Comparison of ENCODE assay signal across 8 cellular contexts in genomic region chr5:39072915-39073758, GRCh38. TPM values are rescaled to one million over a fixed set of nuclear protein-coding genes. Genes with fewer than 3 reads are reported as not detected.
A peak's percentile ranks its signal among the peaks of the same experiment; 100 is the strongest.
DNase-seq lines count a peak whose midpoint lies in the region; ATAC-seq and TF ChIP-seq lines count a peak whose summit lies in the region.

No MANE protein-coding gene starts in this region.

- H3K4me2 ChIP-seq in mesenchymal stem cell (ENCODE audit: low read length, poor library complexity, severe bottlenecking) = peak overlapping the region; percentile 75

- 9% methylated on average over 24 of the region's 27 CpGs for WGBS in mesenchymal stem cell

- H2BK12ac ChIP-seq in mesenchymal stem cell (ENCODE audit: low read length in 2 of 2) = peak overlapping the region; percentile 0 to 66

- DNase-seq in AG04449 (ENCODE audit: low read depth, low spot score) = no peak
- peak; percentile 10 for DNase-seq in NCI-H524 treated with DMSO at 0.1 percent for 48 hours (lab: John Stamatoyannopoulos, UW)
- DNase-seq in activated CD4-positive, alpha-beta T cell treated with anti-CD3 and anti-CD28 coated beads, Interleukin-2, amount 50 U/mL, for 4 hours = peak; percentile 18 to 23
- peak; percentile 43 to 61 (median 54) for DNase-seq in effector memory CD8-positive, alpha-beta T cell
- DNase-seq in mesenchymal stem cell = peak; percentile 79
- peak; percentile 14 for DNase-seq in stimulated activated CD8-positive, alpha-beta memory T cell treated with anti-CD3 and anti-CD28 coated beads, Interleukin-15, amount 100 ng/mL, for 1 hour (ENCODE audit: low read depth)

- peak overlapping the region; percentile 97 for H2BK120ac ChIP-seq in mesenchymal stem cell (ENCODE audit: low read depth, low read length)

- peak overlapping the region; percentile 64 to 65 for H3K4ac ChIP-seq in mesenchymal stem cell (ENCODE audit: low read depth in 1 of 2, low read length in 2 of 2)

- POLR2A ChIA-PET in AG04449 (lab: Yijun Ruan, JAX) = no interaction called here

- peak overlapping the region; percentile 79 to 81 for H3K23ac ChIP-seq in mesenchymal stem cell (ENCODE audit: low read length in 2 of 2)

- peak overlapping the region; percentile 97 to 98 for H3K27ac Mint-ChIP-seq in effector memory CD8-positive, alpha-beta T cell

- peak overlapping the region; percentile 99 for H2BK15ac ChIP-seq in mesenchymal stem cell (ENCODE audit: low read depth, poor library complexity, severe bottlenecking)

- H3K4me3 Mint-ChIP-seq in effector memory CD8-positive, alpha-beta T cell = peak overlapping the region; percentile 90 to 94

- H3K14ac ChIP-seq in mesenchymal stem cell (ENCODE audit: low read length in 2 of 2) = peak overlapping the region; percentile 62 to 96

- H3K27ac ChIP-seq in mesenchymal stem cell (ENCODE audit: low read length, poor library complexity, severe bottlenecking) = peak overlapping the region; percentile 90

- H3K36me3 Mint-ChIP-seq in effector memory CD8-positive, alpha-beta T cell (ENCODE audit: insufficient read depth) = peaks cover 22% of the 10 kb centered on the region

- H4K8ac ChIP-seq in mesenchymal stem cell (ENCODE audit: low read length) = peak overlapping the region; percentile 64

- peak overlapping the region; percentile 90 for H4K91ac ChIP-seq in mesenchymal stem cell (ENCODE audit: low read length)

- no peaks in the 10 kb centered on the region for H3K27me3 ChIP-seq in mesenchymal stem cell (ENCODE audit: control insufficient read depth in 1 of 2, insufficient read depth in 1 of 2, low read length in 2 of 2)

- peaks cover 0 to 18% of the 10 kb centered on the region in 2 experiments for H3K36me3 ChIP-seq in mesenchymal stem cell (ENCODE audit: control insufficient read depth in 1 of 2, insufficient read depth in 2 of 2, low read depth in 1 of 2, low read length in 2 of 2)

- no peaks in the 10 kb centered on the region for H3K9me3 ChIP-seq in mesenchymal stem cell (ENCODE audit: control insufficient read depth, low read length)

- peaks cover 2% of the 10 kb centered on the region for H3K79me1 ChIP-seq in mesenchymal stem cell (replicated peaks; ENCODE audit: low read length, poor library complexity, severe bottlenecking)

- H3K4me3 ChIP-seq in AG04449 (ENCODE audit: low read depth, low read length) = peak overlapping the region; percentile 87
- peak overlapping the region; percentile 98 to 100 for H3K4me3 ChIP-seq in mesenchymal stem cell (ENCODE audit: insufficient read depth in 1 of 2, low read depth in 1 of 2, low read length in 2 of 2)

- H3K27me3 Mint-ChIP-seq in effector memory CD8-positive, alpha-beta T cell = peaks cover 0 to 11% of the 10 kb centered on the region in 2 donors

- ATAC-seq in GM18861 (IDR thresholded peaks at IDR 0.05; ENCODE audit: unreplicated experiment) (peak; percentile 30), HG03064 (IDR thresholded peaks at IDR 0.05; ENCODE audit: low read depth, unreplicated experiment) (peak; percentile 42)
- ATAC-seq in effector memory CD8-positive, alpha-beta T cell (replicated peaks) = peak; percentile 56

- CTCF ChIA-PET in AG04449 (lab: Yijun Ruan, JAX) = interaction anchor here (0.6 to 0.9 kb wide), 3 partner anchors 8 to 171 kb away, joined by 3 to 4 read pairs (median 3); no protein-coding TSS in a partner anchor

- peak overlapping the region; percentile 97 for H2BK5ac ChIP-seq in mesenchymal stem cell (ENCODE audit: low read depth, low read length, poor library complexity, severe bottlenecking)

- H3K4me1 Mint-ChIP-seq in effector memory CD8-positive, alpha-beta T cell (ENCODE audit: low read depth in 2 of 2) = peaks cover 15 to 38% of the 10 kb centered on the region in 2 donors

- no peak overlapping the region for H2AK5ac ChIP-seq in mesenchymal stem cell (ENCODE audit: low read length, severe bottlenecking)

- peak overlapping the region; percentile 96 to 100 for H3K18ac ChIP-seq in mesenchymal stem cell (ENCODE audit: low read depth in 1 of 2, low read length in 2 of 2)

- H3K9me3 Mint-ChIP-seq in effector memory CD8-positive, alpha-beta T cell = no peaks in the 10 kb centered on the region

- peak overlapping the region; percentile 96 for H3K9ac ChIP-seq in mesenchymal stem cell (ENCODE audit: low read length)

- no peak overlapping the region for H2AFZ ChIP-seq in mesenchymal stem cell (ENCODE audit: low read depth, low read length)

- no peak for TF ChIP-seq CTCF in AG04449 (IDR thresholded peaks at IDR 0.05; ENCODE audit: insufficient read depth, low read length, missing control alignments)

- no peaks in the 10 kb centered on the region for H3K4me1 ChIP-seq in mesenchymal stem cell (ENCODE audit: control insufficient read depth, insufficient read depth, low read depth, low read length)

RNA-seq across cellular contexts. Expression of gene RICTOR, which starts 1.1 kb away (rescaled TPM):
- 9.7 TPM for polyA plus RNA-seq in mesenchymal stem cell (2013, experiment 1 of 2)
- 9.5 TPM for polyA plus RNA-seq in mesenchymal stem cell (2013, experiment 2 of 2)
